Comparison of ENCODE assay signal across 23 cellular contexts in genomic region chr16:11570796-11571195, GRCh38. TPM values are rescaled to one million over a fixed set of nuclear protein-coding genes. Genes with fewer than 3 reads are reported as not detected.
DNase-seq lines count a peak whose midpoint lies in the region; ATAC-seq, FAIRE-seq and TF ChIP-seq lines count a peak whose summit lies in the region.
"Had no signal": no experiment of that assay in that cellular context is flagged by ENCODE, and none has a peak within 500 bp of the region (broad histone marks: within the 10 kb centered on the region; RNA-seq: fewer than 3 reads in every experiment).

No MANE protein-coding gene starts in this region.

- in situ Hi-C loops in K562 (cut with MboI), result no loop called here
- in situ Hi-C loops in transverse colon (cut with MboI; ENCODE audit: low pct_ligation_motif_present in 1 of 4, low pct_unique_long_range_greater_than_20kb in 1 of 4, low sequenced_read_pairs in 3 of 4), result no loop called here

- TF ChIP-seq EP300 in K562 (IDR thresholded peaks at IDR 0.05; ENCODE audit: low read length) (no peak), transverse colon (IDR thresholded peaks at IDR 0.05; ENCODE audit: low read depth) (no peak)

- H3K79me2 ChIP-seq in K562 (ENCODE audit: control insufficient read depth, insufficient read depth, low read length), result no peaks in the 10 kb centered on the region

- no peak for FAIRE-seq in K562 (lab: Jason Lieb, UNC)
- FAIRE-seq: TTC549 had no signal

- no peaks in the 10 kb centered on the region for H3K9me3 Mint-ChIP-seq in activated naive CD4-positive, alpha-beta T cell treated with anti-CD3 and anti-CD28 coated beads, Interleukin-2, amount 10 ng/mL, durations not matched to agents 7 days and 5 days
- H3K9me3 Mint-ChIP-seq in CD4-positive, alpha-beta memory T cell, result peaks cover 0 to 2% (median 0%) of the 10 kb centered on the region in 8 donors
- peaks cover 12% of the 10 kb centered on the region for H3K9me3 Mint-ChIP-seq in nephron progenitor cell
- H3K9me3 Mint-ChIP-seq: activated naive CD8-positive, alpha-beta T cell treated with anti-CD3 and anti-CD28 coated beads, Interleukin-2, amount 10 ng/mL, durations not matched to agents 7 days and 5 days; dendritic cell treated with granulocyte-macrophage colony-stimulating factor and Interleukin-4, amounts not matched to agents 40 ng/mL and 50 ng/mL, for 4 days had no signal

- no peaks in the 10 kb centered on the region for H3K9me1 ChIP-seq in K562 (ENCODE audit: control insufficient read depth, insufficient read depth, low read length)

- H3K27me3 Mint-ChIP-seq in activated naive CD4-positive, alpha-beta T cell treated with anti-CD3 and anti-CD28 coated beads, Interleukin-2, amount 10 ng/mL, durations not matched to agents 7 days and 5 days, result no peaks in the 10 kb centered on the region
- H3K27me3 Mint-ChIP-seq in CD4-positive, alpha-beta memory T cell, result no peaks in the 10 kb centered on the region
- peaks cover 2% of the 10 kb centered on the region for H3K27me3 Mint-ChIP-seq in nephron progenitor cell (ENCODE audit: low read depth, poor library complexity)

- H3K27ac Mint-ChIP-seq in activated naive CD4-positive, alpha-beta T cell treated with anti-CD3 and anti-CD28 coated beads, Interleukin-2, amount 10 ng/mL, durations not matched to agents 7 days and 5 days, result peak overlapping the region; percentile 75
- H3K27ac Mint-ChIP-seq in CD4-positive, alpha-beta memory T cell, result peak overlapping the region; percentile 85 to 99 (median 97)
- H3K27ac Mint-ChIP-seq in nephron progenitor cell, result peak overlapping the region; percentile 89
- H3K27ac Mint-ChIP-seq: activated naive CD8-positive, alpha-beta T cell treated with anti-CD3 and anti-CD28 coated beads, Interleukin-2, amount 10 ng/mL, durations not matched to agents 7 days and 5 days; dendritic cell treated with granulocyte-macrophage colony-stimulating factor and Interleukin-4, amounts not matched to agents 40 ng/mL and 50 ng/mL, for 4 days had no signal

- no peak overlapping the region for H3K9ac ChIP-seq in K562 (ENCODE audit: insufficient read depth in 1 of 2, low read depth in 2 of 2, low read length in 2 of 2)
- H3K9ac ChIP-seq: KMS-11 had no signal

- no peak overlapping the region for H2AFZ ChIP-seq in K562 (ENCODE audit: low read depth, low read length)
- H2AFZ ChIP-seq: hepatocyte had no signal

- TF ChIP-seq POLR2A in K562 (conservative IDR thresholded peaks at IDR 0.05) (no peak), transverse colon (IDR thresholded peaks at IDR 0.05) (no peak)

- no peak overlapping the region for H3K4me3 Mint-ChIP-seq in activated naive CD4-positive, alpha-beta T cell treated with anti-CD3 and anti-CD28 coated beads, Interleukin-2, amount 10 ng/mL, durations not matched to agents 7 days and 5 days
- H3K4me3 Mint-ChIP-seq in CD4-positive, alpha-beta memory T cell, result peak overlapping the region in 3 of 8 donors; percentile 10 to 39 (median 29)
- no peak overlapping the region for H3K4me3 Mint-ChIP-seq in nephron progenitor cell
- H3K4me3 Mint-ChIP-seq: activated naive CD8-positive, alpha-beta T cell treated with anti-CD3 and anti-CD28 coated beads, Interleukin-2, amount 10 ng/mL, durations not matched to agents 7 days and 5 days; dendritic cell treated with granulocyte-macrophage colony-stimulating factor and Interleukin-4, amounts not matched to agents 40 ng/mL and 50 ng/mL, for 4 days had no signal

- peaks cover 56% of the 10 kb centered on the region for H3K4me1 ChIP-seq in CD4-positive, alpha-beta memory T cell (ENCODE audit: insufficient read depth, low read length)
- H3K4me1 ChIP-seq in K562 (replicated peaks in 1 of 2; ENCODE audit: control insufficient read depth in 2 of 2, insufficient read depth in 2 of 2, low read length in 2 of 2) (no peaks in the 10 kb centered on the region; a peak in 1 of 5 replicates), transverse colon (peaks cover 0 to 46% (median 3%) of the 10 kb centered on the region in 4 donors)

- H3K27ac ChIP-seq in CD4-positive, alpha-beta memory T cell (ENCODE audit: low read depth, low read length), result no peak overlapping the region
- H3K27ac ChIP-seq in K562 (ENCODE audit: extremely low read depth, low read depth, low read length), result no peak overlapping the region
- H3K27ac ChIP-seq in transverse colon, result peak overlapping the region in 1 of 4 donors; percentile 15
- H3K27ac ChIP-seq: brain microvascular endothelial cell, hepatocyte, KMS-11, lower lobe of right lung, ovary had no signal

- no peak overlapping the region for H3K4me2 ChIP-seq in K562 (ENCODE audit: insufficient read depth, low read length)
- H3K4me2 ChIP-seq: hepatocyte, KMS-11 had no signal

- H3K27me3 ChIP-seq in CD4-positive, alpha-beta memory T cell (ENCODE audit: insufficient read depth, low read length), result no peaks in the 10 kb centered on the region
- H3K27me3 ChIP-seq in K562 (ENCODE audit: control insufficient read depth in 2 of 2, insufficient read depth in 2 of 2, low read length in 2 of 2), result peaks cover 3 to 15% of the 10 kb centered on the region in 2 experiments; a peak in 3 of 5 replicates
- H3K27me3 ChIP-seq in transverse colon, result no peaks in the 10 kb centered on the region
- H3K27me3 ChIP-seq: brain microvascular endothelial cell, hepatocyte, ovary had no signal

- ATAC-seq in K562, result no peak
- no peak for ATAC-seq in GM19452 (IDR thresholded peaks at IDR 0.05; ENCODE audit: unreplicated experiment)
- ATAC-seq: lower lobe of right lung, sciatic nerve had no signal

- no peak for TF ChIP-seq RAD21 in K562 (CRISPR knock-in tag; conservative IDR thresholded peaks at IDR 0.05 in 1 of 2, IDR thresholded peaks at IDR 0.05 in 1 of 2)

- WGBS in K562 (ENCODE audit: insufficient coverage, low coverage, missing lambda C conversion rate), result 20% methylated on average over 4 of the region's 5 CpGs
- WGBS in transverse colon (ENCODE audit: low coverage in 1 of 2), 2 donors, result 73% methylated on average over 5 of the region's 5 CpGs; no CpG with 5 or more reads in 1 of the 2 donors

- CTCF ChIA-PET in activated naive CD4-positive, alpha-beta T cell treated with anti-CD3 and anti-CD28 coated beads, Interleukin-2, amount 10 ng/mL, durations not matched to agents 7 days and 5 days (lab: Charles Lee), result no interaction called here
- CTCF ChIA-PET in CD4-positive, alpha-beta memory T cell (lab: Charles Lee; ENCODE audit: partially characterized antibody), result no interaction called here
- CTCF ChIA-PET in K562 (lab: Yijun Ruan, JAX; ENCODE audit: low intra/inter-chr PET ratio), result no interaction called here

- H3K4me1 Mint-ChIP-seq in activated naive CD4-positive, alpha-beta T cell treated with anti-CD3 and anti-CD28 coated beads, Interleukin-2, amount 10 ng/mL, durations not matched to agents 7 days and 5 days, result peaks cover 65% of the 10 kb centered on the region
- H3K4me1 Mint-ChIP-seq in CD4-positive, alpha-beta memory T cell, result peaks cover 44 to 88% (median 68%) of the 10 kb centered on the region in 4 donors
- peaks cover 48% of the 10 kb centered on the region for H3K4me1 Mint-ChIP-seq in nephron progenitor cell

- H3K4me3 ChIP-seq in CD4-positive, alpha-beta memory T cell (ENCODE audit: low read length in 2 of 2), result no peak overlapping the region
- H3K4me3 ChIP-seq in K562 (no peak overlapping the region), transverse colon (no peak overlapping the region)
- H3K4me3 ChIP-seq: hepatocyte, lower lobe of right lung, ovary had no signal

- no peak for TF ChIP-seq CTCF in K562 (IDR thresholded peaks at IDR 0.05 in 2 of 3, conservative IDR thresholded peaks at IDR 0.05 in 1 of 3; ENCODE audit: insufficient read depth in 2 of 3, low read depth in 1 of 3, low read length in 3 of 3)
- no peak for TF ChIP-seq CTCF in nephron progenitor cell (IDR thresholded peaks at IDR 0.05)
- no peak for TF ChIP-seq CTCF in transverse colon (IDR thresholded peaks at IDR 0.05)

- peaks cover 11% of the 10 kb centered on the region for H3K36me3 ChIP-seq in CD4-positive, alpha-beta memory T cell (ENCODE audit: insufficient read depth, low read length)
- H3K36me3 ChIP-seq in K562 (ENCODE audit: control insufficient read depth, insufficient read depth, low read length) (no peaks in the 10 kb centered on the region), transverse colon (no peaks in the 10 kb centered on the region)
- H3K36me3 ChIP-seq: brain microvascular endothelial cell, ovary had no signal

- no peak for DNase-seq in activated naive CD4-positive, alpha-beta T cell treated with anti-CD3 and anti-CD28 coated beads, Interleukin-2, amount 10 ng/mL, durations not matched to agents 7 days and 5 days
- no peak for DNase-seq in activated naive CD4-positive, alpha-beta T cell (lab: John Stamatoyannopoulos, UW)
- DNase-seq in CD4-positive, alpha-beta memory T cell, result no peak
- DNase-seq in K562 (ENCODE audit: extremely low read depth in 1 of 4, low spot score in 3 of 4) (no peak), nephron progenitor cell (no peak), amygdala (lab: John Stamatoyannopoulos, UW) (no peak), transverse colon (no peak)
- DNase-seq: activated CD4-positive, alpha-beta T cell treated with anti-CD3 and anti-CD28 coated beads for 48 hours; activated naive CD8-positive, alpha-beta T cell treated with anti-CD3 and anti-CD28 coated beads, Interleukin-2, amount 10 ng/mL, durations not matched to agents 7 days and 5 days; brain microvascular endothelial cell; COR-L47; DND-41; HCEC 1CT; lower lobe of right lung; NCI-H1694 treated with DMSO at 0.1 percent for 48 hours; NCI-H748 treated with DMSO at 0.1 percent for 48 hours had no signal

- H3K36me3 Mint-ChIP-seq in activated naive CD4-positive, alpha-beta T cell treated with anti-CD3 and anti-CD28 coated beads, Interleukin-2, amount 10 ng/mL, durations not matched to agents 7 days and 5 days, result peaks cover 55% of the 10 kb centered on the region
- H3K36me3 Mint-ChIP-seq in CD4-positive, alpha-beta memory T cell, result peaks cover 32 to 58% of the 10 kb centered on the region in 2 donors
- H3K36me3 Mint-ChIP-seq in nephron progenitor cell (ENCODE audit: low read depth), result peaks cover 8% of the 10 kb centered on the region

- H4K20me1 ChIP-seq in K562 (replicated peaks; ENCODE audit: control insufficient read depth, insufficient read depth, low read length), result no peaks in the 10 kb centered on the region; the same call in 1 of the 2 replicates

- H3K9me3 ChIP-seq in CD4-positive, alpha-beta memory T cell (ENCODE audit: control insufficient read depth in 1 of 2, low read length in 2 of 2), result no peaks in the 10 kb centered on the region
- H3K9me3 ChIP-seq in K562 (replicated peaks; ENCODE audit: control insufficient read depth, insufficient read depth, low read depth, low read length) (no peaks in the 10 kb centered on the region), transverse colon (no peaks in the 10 kb centered on the region)
- H3K9me3 ChIP-seq: lower lobe of right lung, ovary had no signal

- POLR2A ChIA-PET in CD4-positive, alpha-beta memory T cell (lab: Charles Lee; ENCODE audit: partially characterized antibody), result interaction anchor here (1.0 kb wide), 1 partner anchor 12 kb away, joined by 3 read pairs; no protein-coding TSS in a partner anchor
- POLR2A ChIA-PET in K562 (lab: Yijun Ruan, JAX), result interaction anchor here (0.6 to 1.3 kb wide), 3 partner anchors 13 to 669 kb away, joined by 3 read pairs; no protein-coding TSS in a partner anchor

- intact Hi-C loops in CD4-positive, alpha-beta memory T cell (cut with micrococcal nuclease), result no loop called here
- intact Hi-C loops in K562 (cut with micrococcal nuclease) (no loop called here), transverse colon (cut with DNase I; ENCODE audit: low total_unique reads) (no loop called here)

- no TSS peak for BruUV-seq in K562 (replicated peaks; lab: Mats Ljungman, UMichigan)

RNA-seq across cellular contexts. Expression of gene LITAF, which starts 15.9 kb away (rescaled TPM):
- 100 to 1,000 TPM; 155 to 157 TPM for total RNA-seq in CD4-positive, alpha-beta memory T cell
- 100 to 1,000 TPM; 343 to 496 TPM for polyA plus RNA-seq in CD4-positive, alpha-beta memory T cell
- total RNA-seq in K562 (2011; cell fraction: chromatin; rRNA removed; ENCODE audit: low replicate concordance), result 1.8 and 3.5 TPM in 2 replicates
- 1.3 and 2.8 TPM in 2 replicates for total RNA-seq in K562 (2011; cell fraction: nucleolus; rRNA removed)
- total RNA-seq in K562 (2011; cell fraction: nucleoplasm; rRNA removed), result 1.2 and 3.2 TPM in 2 replicates
- total RNA-seq in K562 (2014; rRNA removed), result 4.1 and 6.2 TPM in 2 replicates
- 7.5 and 10.0 TPM in 2 replicates for total RNA-seq in K562 (2014; rRNA removed; fragmentation: Illumina TruSeq; extraction: Trizol)
- 11.1 and 11.9 TPM in 2 replicates for total RNA-seq in K562 (2015; rRNA removed; fragmentation: Illumina TruSeq; extraction: Trizol)
- 10.8 and 13.9 TPM in 2 replicates for total RNA-seq in K562 (2021)
- polyA plus RNA-seq in K562 (2011; rRNA removed), result 4.4 and 7.8 TPM in 2 replicates
- polyA plus RNA-seq in K562 (2011; cell fraction: cytosol; rRNA removed), result 15.6 and 16.4 TPM in 2 replicates
- polyA plus RNA-seq in K562 (2011; cell fraction: nucleus; rRNA removed), result 4.4 and 4.7 TPM in 2 replicates
- polyA plus RNA-seq in K562 (2012), result 14.5 and 40.7 TPM in 2 replicates
- polyA plus RNA-seq in K562 (2014; fragmentation: Illumina TruSeq; extraction: Trizol), result 14.1 and 14.8 TPM in 2 replicates
- 10 to 100 TPM; 14.9 to 17.8 TPM for polyA plus RNA-seq in K562 (2014; fragmentation: Nextera tagmentation; extraction: Ambion mirVana)
- polyA plus RNA-seq in K562 (2014; rRNA removed), result 4.9 and 6.8 TPM in 2 replicates
- 2.9 and 3.1 TPM in 2 replicates for polyA minus RNA-seq in K562 (2011; rRNA and poly(A)+ RNA removed)
- polyA minus RNA-seq in K562 (2011; cell fraction: cytosol; rRNA and poly(A)+ RNA removed), result 2.1 and 4.6 TPM in 2 replicates
- polyA minus RNA-seq in K562 (2011; cell fraction: nucleus; rRNA and poly(A)+ RNA removed), result 1.2 and 2.2 TPM in 2 replicates
- total RNA-seq in transverse colon, result 100 to 1,000 TPM in 2 of 4 donors, 10 to 100 TPM in 2; 32.8 to 193 (median 101) TPM
